ENCODE assay signal across 18 cellular contexts in genomic region chr5:176629317-176629852, GRCh38. TPM values are rescaled to one million over a fixed set of nuclear protein-coding genes. Genes with fewer than 3 reads are reported as not detected.
DNase-seq lines count a peak whose midpoint lies in the region; TF ChIP-seq lines count a peak whose summit lies in the region.
"Had no signal": no experiment of that assay in that cellular context is flagged by ENCODE, and none has a peak within 500 bp of the region (broad histone marks: within the 10 kb centered on the region; RNA-seq: fewer than 3 reads in every experiment).

No MANE protein-coding gene starts in this region.

- CTCF ChIA-PET in SK-N-SH (lab: Yijun Ruan, JAX) = interaction anchor here (0.6 to 3.5 kb wide), 9 partner anchors 8 to 758 kb away, joined by 3 to 16 read pairs (median 5); partner anchors contain the start of genes CPLX2 and TSPAN17

- H3K36me3 Mint-ChIP-seq in endothelial cell (ENCODE audit: low read depth, unreplicated experiment) (no peaks in the 10 kb centered on the region), neural progenitor cell (no peaks in the 10 kb centered on the region)
- H3K36me3 Mint-ChIP-seq: CD4-positive, CD25-positive, alpha-beta regulatory T cell had no signal

- peak overlapping the region; percentile 72 for H3K4me3 ChIP-seq in DOHH2 (ENCODE audit: low read length)
- no peak overlapping the region; a peak in 1 of 4 replicates for H3K4me3 ChIP-seq in SK-N-SH (ENCODE audit: low read depth in 2 of 2, low read length in 1 of 2)
- H3K4me3 ChIP-seq in neural progenitor cell = peak overlapping the region; percentile 54

- WGBS in SK-N-SH (ENCODE audit: low lambda C conversion rate) = 49% methylated on average over 26 of the region's 34 CpGs

- H3K27me3 Mint-ChIP-seq in endothelial cell (ENCODE audit: unreplicated experiment) (peaks cover 11% of the 10 kb centered on the region), neural progenitor cell (ENCODE audit: insufficient read depth, low read depth) (peaks cover 68% of the 10 kb centered on the region)

- no peak for TF ChIP-seq RAD21 in SK-N-SH (IDR thresholded peaks at IDR 0.05; ENCODE audit: low read length)

- peak; percentile 51 for DNase-seq in SK-N-SH
- no peak for DNase-seq in endothelial cell (ENCODE audit: low spot score)
- no peak for DNase-seq in neural progenitor cell (ENCODE audit: low spot score)
- DNase-seq in CD1c-positive myeloid dendritic cell (ENCODE audit: extremely low spot score) = no peak
- no peak for DNase-seq in NCI-H524 treated with DMSO at 0.1 percent for 48 hours (lab: John Stamatoyannopoulos, UW)
- DNase-seq in NCI-H748 treated with DMSO at 0.1 percent for 48 hours (lab: John Stamatoyannopoulos, UW) = no peak
- no peak for DNase-seq in NCI-H2029 treated with DMSO at 0.1 percent for 48 hours (lab: John Stamatoyannopoulos, UW)
- DNase-seq: activated CD4-positive, alpha-beta T cell treated with anti-CD3 and anti-CD28 coated beads, Interleukin-2, amount 50 U/mL, for 1 hour; CD4-positive, CD25-positive, alpha-beta regulatory T cell; GF-D8; NCI-H1092; NCI-H345; T-helper 1 cell had no signal

- H3K9ac ChIP-seq in SK-N-SH = no peak overlapping the region
- no peak overlapping the region for H3K9ac ChIP-seq in neural progenitor cell

- H3F3A ChIP-seq in DOHH2 (ENCODE audit: control insufficient read depth, insufficient read depth) (0 out of 2 replicates have a peak, but pooled peaks cover 7% of the 10 kb centered on the region), SK-N-SH (replicated peaks; ENCODE audit: insufficient read depth) (no peaks in the 10 kb centered on the region), neural progenitor cell (ENCODE audit: low read depth) (peaks cover 21% of the 10 kb centered on the region)

- H3K9me2 ChIP-seq in DOHH2 (replicated peaks; ENCODE audit: control insufficient read depth, low read length) = no peaks in the 10 kb centered on the region
- no peaks in the 10 kb centered on the region for H3K9me2 ChIP-seq in SK-N-SH

- peaks cover 16% of the 10 kb centered on the region for H3K4me1 Mint-ChIP-seq in endothelial cell (ENCODE audit: unreplicated experiment)
- H3K4me1 Mint-ChIP-seq in neural progenitor cell = peaks cover 34% of the 10 kb centered on the region

- H2AFZ ChIP-seq in SK-N-SH (ENCODE audit: low read depth) (no peak overlapping the region), neural progenitor cell (replicated peaks) (peak overlapping the region; percentile 27)

- H3K9me3 Mint-ChIP-seq in endothelial cell (ENCODE audit: unreplicated experiment) (no peaks in the 10 kb centered on the region), neural progenitor cell (peaks cover 2% of the 10 kb centered on the region)

- H3K4me2 ChIP-seq in DOHH2 (ENCODE audit: low read length) (peak overlapping the region; percentile 75), SK-N-SH (peak overlapping the region; percentile 90), neural progenitor cell (peak overlapping the region; percentile 84)

- TF ChIP-seq EP300 in SK-N-SH (IDR thresholded peaks at IDR 0.05; ENCODE audit: borderline replicate concordance in 1 of 2, low read depth in 1 of 2, low read length in 1 of 2) = no peak

- H3K27me3 ChIP-seq in DOHH2 (ENCODE audit: control insufficient read depth, low read length) = peaks cover 8% of the 10 kb centered on the region
- peaks cover 38% of the 10 kb centered on the region; the same call in 1 of the 2 replicates for H3K27me3 ChIP-seq in SK-N-SH (ENCODE audit: insufficient read depth)
- peaks cover 94% of the 10 kb centered on the region for H3K27me3 ChIP-seq in neural progenitor cell

- no peak overlapping the region for H3K27ac ChIP-seq in DOHH2 (ENCODE audit: low read depth, low read length)
- H3K27ac ChIP-seq in SK-N-SH (ENCODE audit: low read depth in 2 of 2, low read length in 1 of 2) = no peak overlapping the region
- H3K27ac ChIP-seq in neural progenitor cell = no peak overlapping the region

- H3K4me3 Mint-ChIP-seq in endothelial cell (ENCODE audit: unreplicated experiment) (peak overlapping the region; percentile 62), neural progenitor cell (peak overlapping the region; percentile 74)

- TF ChIP-seq CTCF in DOHH2 (IDR thresholded peaks at IDR 0.05; ENCODE audit: low read depth, low read length, poor library complexity, severe bottlenecking) (no peak), SK-N-SH (IDR thresholded peaks at IDR 0.05) (no peak), endothelial cell (IDR thresholded peaks at IDR 0.05; ENCODE audit: unreplicated experiment) (no peak), neural progenitor cell (IDR thresholded peaks at IDR 0.05) (no peak)

- no peaks in the 10 kb centered on the region for H3K9me3 ChIP-seq in DOHH2 (ENCODE audit: control insufficient read depth, insufficient read depth, low read length)
- no peaks in the 10 kb centered on the region for H3K9me3 ChIP-seq in SK-N-SH
- no peaks in the 10 kb centered on the region for H3K9me3 ChIP-seq in neural progenitor cell (ENCODE audit: low read depth)

- POLR2A ChIA-PET in SK-N-SH (lab: Yijun Ruan, JAX) = interaction anchor here (1.5 kb wide), 1 partner anchor 18 kb away, joined by 6 read pairs; the partner anchor contains the start of gene TSPAN17

- H3K27ac Mint-ChIP-seq in endothelial cell (ENCODE audit: unreplicated experiment) (no peak overlapping the region), neural progenitor cell (no peak overlapping the region)
- H3K27ac Mint-ChIP-seq: CD4-positive, CD25-positive, alpha-beta regulatory T cell had no signal

- H3K4me1 ChIP-seq in DOHH2 (ENCODE audit: control insufficient read depth, low read length) (peaks cover 85% of the 10 kb centered on the region), SK-N-SH (ENCODE audit: control insufficient read depth in 1 of 2, insufficient read depth in 2 of 2, low read depth in 1 of 2, low read length in 1 of 2) (peaks cover 0 to 9% of the 10 kb centered on the region in 2 experiments; a peak in 1 of 4 replicates), neural progenitor cell (peaks cover 24% of the 10 kb centered on the region)

- H3K79me2 ChIP-seq in DOHH2 (ENCODE audit: control insufficient read depth, low read length) (no peaks in the 10 kb centered on the region), SK-N-SH (ENCODE audit: insufficient read depth) (no peaks in the 10 kb centered on the region), neural progenitor cell (ENCODE audit: low read depth) (no peaks in the 10 kb centered on the region)

- H4K20me1 ChIP-seq in DOHH2 (ENCODE audit: control insufficient read depth, insufficient read depth, low read depth, low read length) = no peaks in the 10 kb centered on the region
- no peaks in the 10 kb centered on the region for H4K20me1 ChIP-seq in SK-N-SH (ENCODE audit: insufficient read depth)
- peaks cover 23% of the 10 kb centered on the region for H4K20me1 ChIP-seq in neural progenitor cell (ENCODE audit: low read depth)

- no peaks in the 10 kb centered on the region for H3K36me3 ChIP-seq in DOHH2 (ENCODE audit: control insufficient read depth, low read length)
- H3K36me3 ChIP-seq in SK-N-SH (replicated peaks in 1 of 2; ENCODE audit: control insufficient read depth in 1 of 2, insufficient read depth in 2 of 2, low read length in 1 of 2) = no peaks in the 10 kb centered on the region
- no peaks in the 10 kb centered on the region for H3K36me3 ChIP-seq in neural progenitor cell

TF ChIP-seq in SK-N-SH, 30 proteins besides CTCF, POLR2A, EP300 and RAD21 (continues in another document):
- TF ChIP-seq NRF1 (IDR thresholded peaks at IDR 0.05; ENCODE audit: low read depth, low read length) = no peak
- no peak for TF ChIP-seq GATA2 (CRISPR knock-in tag; IDR thresholded peaks at IDR 0.05)
- TF ChIP-seq ELF1 (IDR thresholded peaks at IDR 0.05) = no peak
- TF ChIP-seq RFX5 (IDR thresholded peaks at IDR 0.05; ENCODE audit: low read length) = no peak
- no peak for TF ChIP-seq TCF12 (IDR thresholded peaks at IDR 0.05)
- TF ChIP-seq FOXJ3 (CRISPR knock-in tag; IDR thresholded peaks at IDR 0.05) = no peak

RNA-seq across cellular contexts. Expression of gene SNCB, which starts 0.9 kb away (rescaled TPM):
- polyA plus RNA-seq in SK-N-SH (2012; rRNA removed) = 0.15 and 0.33 TPM in 2 replicates
- polyA plus RNA-seq in SK-N-SH (2012; cell fraction: cytosol; rRNA removed) = 0.14 and 0.16 TPM in 2 replicates
- polyA plus RNA-seq in SK-N-SH (2012; cell fraction: nucleus; rRNA removed) = 0.11 and 0.29 TPM in 2 replicates
- total RNA-seq in endothelial cell (ENCODE audit: unreplicated experiment) = 0.80 TPM
- 1.1 TPM in 1 of 2 replicates, not detected in the other for total RNA-seq in neural progenitor cell (ENCODE audit: low replicate concordance)
- total RNA-seq: bronchial epithelial cell; CD4-positive, CD25-positive, alpha-beta regulatory T cell; esophagus mucosa; subcutaneous adipose tissue had no signal
- polyA plus RNA-seq: CD4-positive, CD25-positive, alpha-beta regulatory T cell had no signal

RNA-seq across cellular contexts. Expression of gene EIF4E1B, which starts 1.1 kb away (rescaled TPM):
- not detected in 2 replicates for polyA plus RNA-seq in SK-N-SH (2012; rRNA removed)
- not detected in 2 replicates for polyA plus RNA-seq in SK-N-SH (2012; cell fraction: cytosol; rRNA removed)
- polyA plus RNA-seq in SK-N-SH (2012; cell fraction: nucleus; rRNA removed) = not detected in 2 replicates
- total RNA-seq in endothelial cell (ENCODE audit: unreplicated experiment) (0.54 TPM), neural progenitor cell (ENCODE audit: low replicate concordance) (0.06 and 0.68 TPM in 2 replicates)
- total RNA-seq: bronchial epithelial cell; CD4-positive, CD25-positive, alpha-beta regulatory T cell; esophagus mucosa; mucosa of gallbladder; subcutaneous adipose tissue had no signal
- polyA plus RNA-seq: CD4-positive, CD25-positive, alpha-beta regulatory T cell had no signal

RNA-seq across cellular contexts. Expression of gene TSPAN17, which starts 17.9 kb away (rescaled TPM):
- 61.7 and 68.4 TPM in 2 replicates for polyA plus RNA-seq in SK-N-SH (2012; rRNA removed)
- 34.9 and 52.3 TPM in 2 replicates for polyA plus RNA-seq in SK-N-SH (2012; cell fraction: cytosol; rRNA removed)
- 80.2 and 104 TPM in 2 replicates for polyA plus RNA-seq in SK-N-SH (2012; cell fraction: nucleus; rRNA removed)
- total RNA-seq in endothelial cell (ENCODE audit: unreplicated experiment) = 57.5 TPM
- 25.9 and 51.7 TPM in 2 replicates for total RNA-seq in neural progenitor cell (ENCODE audit: low replicate concordance)

RNA-seq across cellular contexts. Expression of gene GPRIN1, which starts 19.4 kb away (rescaled TPM):
- polyA plus RNA-seq in SK-N-SH (2012; rRNA removed) = 5.9 and 6.6 TPM in 2 replicates
- polyA plus RNA-seq in SK-N-SH (2012; cell fraction: cytosol; rRNA removed) = 3.2 and 5.4 TPM in 2 replicates
- 3.5 and 4.3 TPM in 2 replicates for polyA plus RNA-seq in SK-N-SH (2012; cell fraction: nucleus; rRNA removed)
- total RNA-seq in endothelial cell (ENCODE audit: unreplicated experiment) = 3.9 TPM
- total RNA-seq in neural progenitor cell (ENCODE audit: low replicate concordance) = 0.67 and 3.7 TPM in 2 replicates

Comparison
In these comparisons a context has a peak if more than half of its experiments do, and no peak if none do; other contexts are left out.
1. H3K4me3 ChIP-seq: peak in DOHH2 (single experiment) and neural progenitor cell (single experiment); none in SK-N-SH (0 of 2).
2. Peak in every context shown above with its lines, with median percentiles within 50 percentile points of each other: H3K4me2 ChIP-seq.